Comparison of ENCODE assay signal across 26 cellular contexts in genomic region chr3:140509534-140509933, GRCh38.
"Had no signal": no experiment of that assay in that cellular context is flagged by ENCODE, and none has a peak within 500 bp of the region (broad histone marks: within the 10 kb centered on the region; RNA-seq: fewer than 3 reads in every experiment).

No MANE protein-coding gene starts in this region.

- H3K27ac Mint-ChIP-seq: activated CD4-positive, alpha-beta memory T cell treated with anti-CD3 and anti-CD28 coated beads for 36 hours; activated CD4-positive, alpha-beta T cell treated with anti-CD3 and anti-CD28 coated beads, Interleukin-2, amount 10 ng/mL, durations not matched to agents 7 days and 5 days; activated naive CD4-positive, alpha-beta T cell treated with anti-CD3 and anti-CD28 coated beads, Interleukin-2, amount 50 U/mL, for 72 hours; activated naive CD8-positive, alpha-beta T cell treated with anti-CD3 and anti-CD28 coated beads, Interleukin-2, amount 50 U/mL, for 24 hours; T-cell had no signal

- H3K36me3 ChIP-seq: ascending aorta had no signal

- ATAC-seq: activated naive CD4-positive, alpha-beta T cell treated with anti-CD3 and anti-CD28 coated beads, Interleukin-2, amount 50 U/mL, for 72 hours; activated naive CD8-positive, alpha-beta T cell treated with anti-CD3 and anti-CD28 coated beads, Interleukin-2, amount 50 U/mL, for 24 hours; activated T-cell treated with anti-CD3 and anti-CD28 coated beads, Interleukin-2, amount 50 U/mL, for 4 hours; body of pancreas; Right ventricle myocardium inferior; T-cell had no signal

- H3K27ac ChIP-seq: ascending aorta, SK-N-MC had no signal

- H3K4me1 ChIP-seq: ascending aorta had no signal

- H3K9me3 ChIP-seq: ascending aorta, body of pancreas had no signal

- H3K27me3 ChIP-seq: ascending aorta, body of pancreas had no signal

- H3K4me1 Mint-ChIP-seq: activated CD4-positive, alpha-beta T cell treated with anti-CD3 and anti-CD28 coated beads, Interleukin-2, amount 10 ng/mL, durations not matched to agents 7 days and 5 days; activated naive CD8-positive, alpha-beta T cell treated with anti-CD3 and anti-CD28 coated beads, Interleukin-2, amount 50 U/mL, for 24 hours; T-cell had no signal

- DNase-seq: activated CD4-positive, alpha-beta memory T cell treated with anti-CD3 and anti-CD28 coated beads for 36 hours; activated CD4-positive, alpha-beta T cell treated with anti-CD3 and anti-CD28 coated beads, Interleukin-2, amount 10 ng/mL, durations not matched to agents 7 days and 5 days; activated CD4-positive, CD25-positive, alpha-beta regulatory T cell; activated CD8-positive, alpha-beta memory T cell treated with anti-CD3 and anti-CD28 coated beads for 24 hours; activated effector memory CD4-positive, alpha-beta T cell treated with anti-CD3 and anti-CD28 coated beads, Interleukin-2, amount 50 U/mL, for 16 hours; activated naive CD4-positive, alpha-beta T cell treated with Interleukin-2 at 50 U/mL for 16 hours; activated naive CD8-positive, alpha-beta T cell treated with anti-CD3 and anti-CD28 coated beads, Interleukin-2, amount 50 U/mL, for 24 hours; activated T-cell treated with anti-CD3 and anti-CD28 coated beads, Interleukin-2, amount 50 U/mL, for 4 hours; amniotic stem cell; body of pancreas; KG1; NCI-H1092; NCI-H1417; NCI-H1930; NCI-H2107; NCI-H446 treated with DMSO at 0.1 percent for 48 hours; NCI-H524 treated with DMSO at 0.1 percent for 48 hours; NCI-H774; RPMI8226; T-cell; T-helper 2 cell; T1000 had no signal

- H3K36me3 Mint-ChIP-seq: activated CD4-positive, alpha-beta memory T cell treated with anti-CD3 and anti-CD28 coated beads for 36 hours; activated naive CD4-positive, alpha-beta T cell treated with anti-CD3 and anti-CD28 coated beads, Interleukin-2, amount 50 U/mL, for 72 hours; T-cell had no signal

- H3K4me3 Mint-ChIP-seq: activated CD4-positive, alpha-beta memory T cell treated with anti-CD3 and anti-CD28 coated beads for 36 hours; activated CD4-positive, alpha-beta T cell treated with anti-CD3 and anti-CD28 coated beads, Interleukin-2, amount 10 ng/mL, durations not matched to agents 7 days and 5 days; activated naive CD8-positive, alpha-beta T cell treated with anti-CD3 and anti-CD28 coated beads, Interleukin-2, amount 50 U/mL, for 24 hours; activated T-cell treated with anti-CD3 and anti-CD28 coated beads, Interleukin-2, amount 50 U/mL, for 4 hours; T-cell had no signal

- H3K4me3 ChIP-seq: ascending aorta, body of pancreas, SK-N-MC had no signal

- H3K9me3 Mint-ChIP-seq: activated CD4-positive, alpha-beta memory T cell treated with anti-CD3 and anti-CD28 coated beads for 36 hours; activated CD4-positive, alpha-beta T cell treated with anti-CD3 and anti-CD28 coated beads, Interleukin-2, amount 10 ng/mL, durations not matched to agents 7 days and 5 days; activated naive CD8-positive, alpha-beta T cell treated with anti-CD3 and anti-CD28 coated beads, Interleukin-2, amount 50 U/mL, for 24 hours; activated T-cell treated with anti-CD3 and anti-CD28 coated beads, Interleukin-2, amount 50 U/mL, for 4 hours; T-cell had no signal
